In the genomic region with DNA sequence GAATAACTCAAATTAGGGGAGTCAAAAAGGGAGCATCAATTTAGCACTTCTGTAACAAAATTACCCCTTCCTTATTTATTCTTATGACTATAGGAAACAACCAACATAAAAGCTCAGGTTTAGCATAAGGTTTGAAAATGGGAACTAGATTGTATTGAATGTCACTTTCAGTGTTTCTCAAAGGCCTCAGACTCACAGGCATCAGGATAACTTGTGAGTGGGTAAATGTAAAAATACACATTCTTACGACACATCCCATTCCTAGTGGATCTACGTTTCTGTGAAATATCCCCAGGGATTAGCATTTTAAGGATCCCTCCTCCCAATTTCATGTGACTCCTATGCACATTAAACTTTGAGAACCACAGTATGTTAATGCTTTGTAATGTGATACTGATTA, we compare ENCODE assay signal across 8 cellular contexts.
"Had no signal": no experiment of that assay in that cellular context is flagged by ENCODE, and none has a peak within 500 bp of the region (broad histone marks: within the 10 kb centered on the region; RNA-seq: fewer than 3 reads in every experiment).

No MANE protein-coding gene starts in this region.

- H3K4me3 ChIP-seq: GM23248, HAP-1, K562 had no signal

- H3K27ac ChIP-seq: GM23248 had no signal

- DNase-seq: GM23248, GOT3, H7, HFFc6, IMR-90 had no signal

- H3K4me1 ChIP-seq: HAP-1 had no signal

- H3K9ac ChIP-seq: GM23248 had no signal

- H3K9me3 ChIP-seq: HAP-1 had no signal

- H3K36me3 ChIP-seq: HAP-1 had no signal

- ATAC-seq: HCT116, K562 had no signal
